Comparison of ENCODE assay signal across 8 cellular contexts in genomic region chr7:2864999-2865670, GRCh38. TPM values are rescaled to one million over a fixed set of nuclear protein-coding genes. Genes with fewer than 3 reads are reported as not detected.
DNase-seq lines count a peak whose midpoint lies in the region; ATAC-seq, FAIRE-seq and TF ChIP-seq lines count a peak whose summit lies in the region.

No MANE protein-coding gene starts in this region.

- H3K4me3 ChIP-seq in WI38 (ENCODE audit: low read depth, low read length) (no peak overlapping the region), kidney (ENCODE audit: low read length in 2 of 2) (no peak overlapping the region)

- TF ChIP-seq CTCF in 22Rv1 (IDR thresholded peaks at IDR 0.05) = peak; percentile 99
- TF ChIP-seq CTCF in GM12873 (IDR thresholded peaks at IDR 0.05; ENCODE audit: insufficient read depth, low read depth, low read length, missing control alignments) = peak; percentile 94
- peak; percentile 90 for TF ChIP-seq CTCF in WI38 (IDR thresholded peaks at IDR 0.05; ENCODE audit: low read depth, low read length)
- peak; percentile 89 for TF ChIP-seq CTCF in kidney (IDR thresholded peaks at IDR 0.05; ENCODE audit: borderline replicate concordance, extremely low read depth, insufficient read depth)

- no peak overlapping the region for H3K9ac ChIP-seq in kidney (ENCODE audit: low read length in 2 of 2)

- H3K4me1 ChIP-seq in kidney (ENCODE audit: control insufficient read depth in 1 of 2, insufficient read depth in 1 of 2, low read depth in 1 of 2, low read length in 2 of 2) = peaks cover 0 to 14% of the 10 kb centered on the region in 2 donors

- DNase-seq in NCI-H1092 (lab: John Stamatoyannopoulos, UW) (peak; percentile 53), T47D (ENCODE audit: low read depth in 1 of 2, low spot score in 1 of 2) (peak; percentile 67 to 76), kidney (no peak)
- peak; percentile 71 for DNase-seq in stimulated activated CD4-positive, alpha-beta T cell treated with anti-CD3 and anti-CD28 coated beads, Interleukin-4, amount 100 ng/mL, for 1 hour

- no peak for FAIRE-seq in kidney (lab: Jason Lieb, UNC)

- intact Hi-C loops in kidney (cut with DNase I) = no loop called here

- in situ Hi-C loops in T47D (cut with HindIII; ENCODE audit: low pct_unique_long_range_greater_than_20kb, low sequenced_read_pairs) = no loop called here

- H3K27ac ChIP-seq in 22Rv1 (no peak overlapping the region), kidney (ENCODE audit: low read depth in 2 of 2, low read length in 2 of 2) (no peak overlapping the region)

- H3K9me3 ChIP-seq in kidney (ENCODE audit: control insufficient read depth in 1 of 2, low read length in 2 of 2) = no peaks in the 10 kb centered on the region

- no peaks in the 10 kb centered on the region for H3K36me3 ChIP-seq in kidney (ENCODE audit: control insufficient read depth in 1 of 2, insufficient read depth in 2 of 2, low read length in 2 of 2)

- no peak for ATAC-seq in HG03457 (IDR thresholded peaks at IDR 0.05; ENCODE audit: unreplicated experiment)

RNA-seq across cellular contexts. Expression of gene GNA12, which starts 21.0 kb away (rescaled TPM):
- total RNA-seq in kidney = 41.1 TPM
- 16.5 TPM for polyA plus RNA-seq in kidney (ENCODE audit: insufficient read depth, low read depth, low replicate concordance)
